ENCODE assay signal across 7 cellular contexts in genomic region chr10:80464557-80465466, GRCh38. TPM values are rescaled to one million over a fixed set of nuclear protein-coding genes. Genes with fewer than 3 reads are reported as not detected.
DNase-seq lines count a peak whose midpoint lies in the region; ATAC-seq, FAIRE-seq and TF ChIP-seq lines count a peak whose summit lies in the region.

No MANE protein-coding gene starts in this region.

- H3K18ac ChIP-seq in H1 (ENCODE audit: extremely low read depth, low read length), result peak overlapping the region; percentile 79

- WGBS in H1 (ENCODE audit: extremely low coverage in 1 of 2, insufficient coverage in 1 of 2, insufficient read length in 1 of 2, insufficient replicate concordance in 2 of 2, low coverage in 1 of 2, low lambda C conversion rate in 2 of 2, missing lambda C conversion rate in 1 of 2), 2 experiments, result 13% methylated on average over 15 of the region's 15 CpGs; no CpG with 5 or more reads in 1 of the 2 experiments

- CTCF ChIA-PET in HCT116 (lab: Charles Lee), result interaction anchor here (2.5 kb wide), 1 partner anchor 41 kb away, joined by 11 read pairs; no protein-coding TSS in a partner anchor
- CTCF ChIA-PET in Panc1 (lab: Charles Lee), result interaction anchor here (0.6 kb wide), 1 partner anchor 20 kb away, joined by 3 read pairs; no protein-coding TSS in a partner anchor
- CTCF ChIA-PET in H1 (lab: Charles Lee; ENCODE audit: partially characterized antibody), result interaction anchor here (0.8 to 38.4 kb wide), 7 partner anchors 2 to 197 kb away, joined by 3 to 1263 read pairs (median 4); partner anchors contain the start of gene TSPAN14

- no peak for FAIRE-seq in H1 (lab: Jason Lieb, UNC)

- in situ Hi-C loops in Panc1 (cut with HindIII; ENCODE audit: low pct_unique_long_range_greater_than_20kb, low sequenced_read_pairs), result no loop called here

- peak overlapping the region; percentile 59; the same call in 1 of the 2 replicates for H2AK5ac ChIP-seq in H1 (ENCODE audit: low read depth, low read length)

- H3K4me3 ChIP-seq in HCT116 (replicated peaks in 1 of 2; ENCODE audit: low read depth in 1 of 2, low read length in 2 of 2), result no peak overlapping the region
- H3K4me3 ChIP-seq in Panc1 (ENCODE audit: low read depth in 2 of 2, low read length in 2 of 2), result no peak overlapping the region
- H3K4me3 ChIP-seq in H1 (ENCODE audit: extremely low read depth in 1 of 4, insufficient read depth in 2 of 4, low read depth in 3 of 4, low read length in 4 of 4), result peak overlapping the region; percentile 10 to 55 (median 30); a peak in 6 of 8 replicates
- H3K4me3 ChIP-seq in muscle layer of colon (ENCODE audit: low read depth in 1 of 2, low read length in 2 of 2), result peak overlapping the region; percentile 7 to 18
- H3K4me3 ChIP-seq in vagina, result peak overlapping the region; percentile 3 to 4

- H3K4me1 ChIP-seq in HCT116 (ENCODE audit: control insufficient read depth in 1 of 2, insufficient read depth in 2 of 2, low read length in 2 of 2), result peaks cover 71 to 94% of the 10 kb centered on the region in 2 experiments
- peaks cover 25% of the 10 kb centered on the region for H3K4me1 ChIP-seq in Panc1 (ENCODE audit: control insufficient read depth, insufficient read depth, low read length)
- H3K4me1 ChIP-seq in H1 (replicated peaks in 1 of 4; ENCODE audit: control insufficient read depth in 3 of 4, insufficient read depth in 4 of 4, low read length in 3 of 4), result peaks cover 43 to 62% (median 55%) of the 10 kb centered on the region in 4 experiments
- peaks cover 73% of the 10 kb centered on the region for H3K4me1 ChIP-seq in muscle layer of colon (ENCODE audit: insufficient read depth, low read length)
- peaks cover 100% of the 10 kb centered on the region for H3K4me1 ChIP-seq in vagina

- peak overlapping the region; percentile 21; the same call in 1 of the 2 replicates for H2BK15ac ChIP-seq in H1 (ENCODE audit: low read length)

- peak overlapping the region; percentile 6; the same call in 1 of the 2 replicates for H3K4me2 ChIP-seq in HCT116 (ENCODE audit: low read length)
- H3K4me2 ChIP-seq in H1 (ENCODE audit: insufficient read depth in 1 of 2, low read depth in 2 of 2, low read length in 2 of 2), result peak overlapping the region; percentile 80

- ATAC-seq in HCT116 (no peak), Panc1 (peak; percentile 38; the same call in 1 of the 2 replicates), HG03571 (IDR thresholded peaks at IDR 0.05; ENCODE audit: unreplicated experiment) (no peak)

- H2BK12ac ChIP-seq in H1 (ENCODE audit: low read depth, low read length), result peak overlapping the region; percentile 40

- H3K23me2 ChIP-seq in H1 (ENCODE audit: low read depth, low read length), result 0 out of 2 replicates have a peak, but pooled peaks cover 4% of the 10 kb centered on the region

- no peak for TF ChIP-seq EP300 in H1 (IDR thresholded peaks at IDR 0.05; ENCODE audit: borderline replicate concordance in 1 of 2, low read depth in 2 of 2, low read length in 2 of 2)

- intact Hi-C loops in HCT116 (cut with micrococcal nuclease) (no loop called here), Panc1 (cut with micrococcal nuclease; ENCODE audit: unreplicated experiment) (no loop called here), vagina (cut with DNase I) (loop anchor here (5.0 kb wide), 1 partner anchor 32 kb away; no protein-coding TSS in a partner anchor)

- H3K9me3 ChIP-seq in HCT116 (ENCODE audit: control insufficient read depth in 1 of 2, insufficient read depth in 1 of 2, low read depth in 1 of 2, low read length in 2 of 2) (no peaks in the 10 kb centered on the region), Panc1 (ENCODE audit: control insufficient read depth, insufficient read depth, low read depth, low read length) (no peaks in the 10 kb centered on the region), H1 (ENCODE audit: insufficient read depth in 2 of 2, low read depth in 1 of 2, low read length in 1 of 2) (no peaks in the 10 kb centered on the region), muscle layer of colon (ENCODE audit: low read length) (no peaks in the 10 kb centered on the region), vagina (no peaks in the 10 kb centered on the region)

- H3K9me2 ChIP-seq in HCT116 (ENCODE audit: insufficient read depth), result no peaks in the 10 kb centered on the region

- H2BK5ac ChIP-seq in H1 (ENCODE audit: low read depth, low read length), result peak overlapping the region; percentile 83; the same call in 1 of the 2 replicates

- peak overlapping the region; percentile 12 for H3K56ac ChIP-seq in H1 (replicated peaks; ENCODE audit: insufficient read length, low read depth, low read length)

- H3K27me3 ChIP-seq in HCT116 (ENCODE audit: insufficient read depth, low read length) (no peaks in the 10 kb centered on the region), Panc1 (ENCODE audit: control insufficient read depth, insufficient read depth, low read length) (no peaks in the 10 kb centered on the region), H1 (replicated peaks in 1 of 4; ENCODE audit: control insufficient read depth in 3 of 4, extremely low read depth in 1 of 4, insufficient read depth in 3 of 4, low read length in 3 of 4) (peaks cover 0 to 13% (median 6%) of the 10 kb centered on the region in 4 experiments; a peak in 4 of 7 replicates), muscle layer of colon (ENCODE audit: control insufficient read depth in 1 of 2, insufficient read depth in 2 of 2, low read length in 2 of 2) (no peaks in the 10 kb centered on the region), vagina (no peaks in the 10 kb centered on the region)

- H3K9ac ChIP-seq in HCT116 (ENCODE audit: low read length) (no peak overlapping the region), H1 (replicated peaks in 1 of 4; ENCODE audit: extremely low read depth in 1 of 4, low read depth in 3 of 4, low read length in 3 of 4) (peak overlapping the region in 3 of 4 experiments; percentile 23 to 67 (median 67); a peak in 6 of 7 replicates), muscle layer of colon (ENCODE audit: low read length) (no peak overlapping the region)

- no peaks in the 10 kb centered on the region for H3K36me3 ChIP-seq in HCT116 (ENCODE audit: control insufficient read depth in 1 of 2, insufficient read depth in 2 of 2, low read length in 2 of 2)
- H3K36me3 ChIP-seq in Panc1 (ENCODE audit: control insufficient read depth, insufficient read depth, low read length), result no peaks in the 10 kb centered on the region
- H3K36me3 ChIP-seq in H1 (ENCODE audit: control insufficient read depth in 2 of 4, insufficient read depth in 4 of 4, low read length in 3 of 4), result peaks cover 0 to 3% (median 0%) of the 10 kb centered on the region in 4 experiments; a peak in 2 of 8 replicates
- H3K36me3 ChIP-seq in muscle layer of colon (ENCODE audit: insufficient read depth, low read length), result no peaks in the 10 kb centered on the region
- H3K36me3 ChIP-seq in vagina, result no peaks in the 10 kb centered on the region

- H3K23ac ChIP-seq in H1 (ENCODE audit: insufficient read length), result no peak overlapping the region

- RAD21 ChIA-PET in HCT116 (lab: Charles Lee; ENCODE audit: low non-redundant PET in 1 of 2, low total read pairs in 2 of 2, uncharacterized antibody in 2 of 2, unreplicated experiment in 2 of 2), result interaction anchor here (0.6 to 1.3 kb wide), 2 partner anchors 19 kb away, joined by 3 to 4 read pairs; no protein-coding TSS in a partner anchor

- peaks cover 3% of the 10 kb centered on the region; the same call in 1 of the 2 replicates for H4K20me1 ChIP-seq in HCT116 (ENCODE audit: insufficient read depth)
- H4K20me1 ChIP-seq in H1 (replicated peaks in 1 of 2; ENCODE audit: control insufficient read depth in 1 of 2, insufficient read depth in 2 of 2, low read length in 2 of 2), result peaks cover 16 to 26% of the 10 kb centered on the region in 2 experiments

- BruUV-seq in HCT116 (replicated peaks; lab: Mats Ljungman, UMichigan) (no TSS peak), Panc1 (replicated peaks; lab: Mats Ljungman, UMichigan) (no TSS peak)

- peak overlapping the region; percentile 88 for H4K91ac ChIP-seq in H1 (replicated peaks; ENCODE audit: insufficient read length, low read length)

- POLR2A ChIA-PET in HCT116 (lab: Charles Lee), result no interaction called here
- POLR2A ChIA-PET in Panc1 (lab: Charles Lee), result interaction anchor here (0.6 kb wide), 1 partner anchor 37 kb away, joined by 11 read pairs; no protein-coding TSS in a partner anchor
- POLR2A ChIA-PET in H1 (lab: Charles Lee; ENCODE audit: partially characterized antibody), result interaction anchor here (0.5 to 3.4 kb wide), 12 partner anchors 10 to 122 kb away, joined by 3 to 18 read pairs (median 3); partner anchors contain the start of genes DYDC1 and DYDC2

- H2BK120ac ChIP-seq in H1 (replicated peaks; ENCODE audit: low read depth, low read length), result peak overlapping the region; percentile 71

- peak overlapping the region; percentile 47 for H3K4ac ChIP-seq in H1 (replicated peaks; ENCODE audit: insufficient read length, low read depth, low read length)

- H2AFZ ChIP-seq in HCT116 (ENCODE audit: low read depth, low read length, poor library complexity, severe bottlenecking), result no peak overlapping the region
- H2AFZ ChIP-seq in H1 (ENCODE audit: low read length), result no peak overlapping the region

- H2BK20ac ChIP-seq in H1 (ENCODE audit: low read length), result no peak overlapping the region

- H4K5ac ChIP-seq in H1 (ENCODE audit: insufficient read length, low read depth, low read length), result peak overlapping the region; percentile 93

- DNase-seq in HCT116 (ENCODE audit: low read depth, low spot score) (no peak), Panc1 (ENCODE audit: low read depth, low spot score) (no peak), H1 (ENCODE audit: low read depth in 1 of 2, low spot score in 2 of 2) (peak in 1 of 2 experiments; percentile 68), vagina (ENCODE audit: extremely low spot score in 2 of 2) (no peak), Kasumi-1 (lab: John Stamatoyannopoulos, UW) (no peak)

- peaks cover 100% of the 10 kb centered on the region for H3K79me2 ChIP-seq in HCT116 (ENCODE audit: insufficient read depth, low read length)
- peaks cover 0 to 90% of the 10 kb centered on the region in 2 experiments; a peak in 3 of 4 replicates for H3K79me2 ChIP-seq in H1 (ENCODE audit: control insufficient read depth in 1 of 2, insufficient read depth in 2 of 2, low read length in 2 of 2)

- peak overlapping the region; percentile 16 for H4K8ac ChIP-seq in H1 (ENCODE audit: extremely low read depth, insufficient read depth, low read length)

- no peak overlapping the region; the same call in 1 of the 2 replicates for H3K27ac ChIP-seq in HCT116 (ENCODE audit: low read depth, low read length)
- H3K27ac ChIP-seq in Panc1 (ENCODE audit: low read length), result no peak overlapping the region
- peak overlapping the region; percentile 91 for H3K27ac ChIP-seq in H1 (ENCODE audit: low read depth, low read length)
- peak overlapping the region; percentile 52 for H3K27ac ChIP-seq in muscle layer of colon (ENCODE audit: low read depth, low read length)
- H3K27ac ChIP-seq in vagina, result peak overlapping the region; percentile 89

- no peak overlapping the region for H3K14ac ChIP-seq in H1 (ENCODE audit: insufficient read length)

- peaks cover 24% of the 10 kb centered on the region for H3K79me1 ChIP-seq in H1 (ENCODE audit: low read depth, low read length)

- TF ChIP-seq CTCF in HCT116 (IDR thresholded peaks at IDR 0.05 in 2 of 3, conservative IDR thresholded peaks at IDR 0.05 in 1 of 3; ENCODE audit: borderline replicate concordance in 1 of 3, insufficient read depth in 1 of 3, low read depth in 2 of 3, low read length in 2 of 3) (no peak), Panc1 (IDR thresholded peaks at IDR 0.05) (no peak), H1 (IDR thresholded peaks at IDR 0.05; ENCODE audit: control extremely low read depth in 1 of 3, insufficient read depth in 1 of 3, low read depth in 1 of 3, low read length in 3 of 3) (no peak), vagina (IDR thresholded peaks at IDR 0.05) (no peak)

- TF ChIP-seq POLR2A in HCT116 (IDR thresholded peaks at IDR 0.05; ENCODE audit: borderline replicate concordance, extremely low read depth, insufficient read depth, insufficient read length), result no peak
- peak in 1 of 2 experiments; percentile 75; a peak in 2 of 3 replicates for TF ChIP-seq POLR2A in H1 (IDR thresholded peaks at IDR 0.05; ENCODE audit: control extremely low read depth in 1 of 2, low read depth in 2 of 2, low read length in 2 of 2)
- no peak for TF ChIP-seq POLR2A in vagina (IDR thresholded peaks at IDR 0.05)

- TF ChIP-seq RAD21 in HCT116 (IDR thresholded peaks at IDR 0.05; ENCODE audit: low read depth), result no peak
- TF ChIP-seq RAD21 in H1 (IDR thresholded peaks at IDR 0.05 in 1 of 2, conservative IDR thresholded peaks at IDR 0.05 in 1 of 2; ENCODE audit: low read depth in 2 of 2, low read length in 2 of 2), result no peak

RNA-seq across cellular contexts. Expression of gene TSPAN14, which starts 10.7 kb away (rescaled TPM):
- total RNA-seq in HCT116 (2021; ENCODE audit: unreplicated experiment) (86.8 TPM), Panc1 (2021; ENCODE audit: unreplicated experiment) (39.0 TPM), vagina (98.0 TPM)
- 61.9 and 66.2 TPM in 2 replicates for polyA plus RNA-seq in HCT116 (2012)
- 48.4 TPM for polyA plus RNA-seq in Panc1 (2012; ENCODE audit: insufficient read length)
- total RNA-seq in H1 (2021; fragmentation: NEBNext Ultra II Directional; extraction: Animal tissue kit (Norgen Biotek cat#: 25700)), result 57.8 and 57.9 TPM in 2 replicates
- 47.4 and 54.7 TPM in 2 replicates for polyA plus RNA-seq in H1 (2011; rRNA removed)
- polyA plus RNA-seq in H1 (2011; cell fraction: cytosol; rRNA removed), result 38.1 TPM
- polyA plus RNA-seq in H1 (2011; cell fraction: nucleus; rRNA removed), result 50.9 TPM
- polyA plus RNA-seq in H1 (2012, experiment 1 of 2), result 43.5 to 60.8 TPM (median 54.3 TPM) in 4 replicates
- polyA plus RNA-seq in H1 (2012, experiment 2 of 2), result 45.7 TPM
- 39.1 TPM for polyA plus RNA-seq in H1 (2013, experiment 1 of 2)
- polyA plus RNA-seq in H1 (2013, experiment 2 of 2), result 41.9 TPM
- 35.5 and 41.7 TPM in 2 replicates for polyA minus RNA-seq in H1 (2011; rRNA and poly(A)+ RNA removed)
- 29.9 TPM for polyA minus RNA-seq in H1 (2011; cell fraction: cytosol; rRNA and poly(A)+ RNA removed)
- 26.0 TPM for polyA minus RNA-seq in H1 (2011; cell fraction: nucleus; rRNA and poly(A)+ RNA removed)

RNA-seq across cellular contexts. Expression of gene PRXL2A, which starts 56.5 kb away (rescaled TPM):
- total RNA-seq in HCT116 (2021; ENCODE audit: unreplicated experiment), result 4.9 TPM
- 1.1 and 1.4 TPM in 2 replicates for polyA plus RNA-seq in HCT116 (2012)
- 89.0 TPM for total RNA-seq in Panc1 (2021; ENCODE audit: unreplicated experiment)
- 57.3 TPM for polyA plus RNA-seq in Panc1 (2012; ENCODE audit: insufficient read length)
- 58.3 and 60.1 TPM in 2 replicates for total RNA-seq in H1 (2021; fragmentation: NEBNext Ultra II Directional; extraction: Animal tissue kit (Norgen Biotek cat#: 25700))
- 9.7 and 13.4 TPM in 2 replicates for polyA plus RNA-seq in H1 (2011; rRNA removed)
- 24.7 TPM for polyA plus RNA-seq in H1 (2011; cell fraction: cytosol; rRNA removed)
- polyA plus RNA-seq in H1 (2011; cell fraction: nucleus; rRNA removed), result 12.5 TPM
- polyA plus RNA-seq in H1 (2012, experiment 1 of 2), result 36.0 to 47.0 TPM (median 41.3 TPM) in 4 replicates
- 12.7 TPM for polyA plus RNA-seq in H1 (2012, experiment 2 of 2)
- 48.4 TPM for polyA plus RNA-seq in H1 (2013, experiment 1 of 2)
- 52.5 TPM for polyA plus RNA-seq in H1 (2013, experiment 2 of 2)
- 10.4 and 12.3 TPM in 2 replicates for polyA minus RNA-seq in H1 (2011; rRNA and poly(A)+ RNA removed)
- 9.0 TPM for polyA minus RNA-seq in H1 (2011; cell fraction: cytosol; rRNA and poly(A)+ RNA removed)
- 12.0 TPM for polyA minus RNA-seq in H1 (2011; cell fraction: nucleus; rRNA and poly(A)+ RNA removed)
- 62.4 TPM for total RNA-seq in vagina

Comparison
In these comparisons a context has a peak if more than half of its experiments do, and no peak if none do; other contexts are left out.
1. H3K27ac ChIP-seq: peak in H1 (single experiment), muscle layer of colon (single experiment) and vagina (single experiment); none in HCT116 (single experiment) and Panc1 (single experiment).
2. H3K4me3 ChIP-seq: peak in H1 (4 of 4), muscle layer of colon (2 of 2) and vagina (2 of 2); none in HCT116 (0 of 2) and Panc1 (0 of 2).
3. H3K9ac ChIP-seq: peak in H1 (3 of 4); none in HCT116 (single experiment) and muscle layer of colon (single experiment).
4. RNA of gene PRXL2A, which starts 56.5 kb away (total RNA-seq): 89.0 TPM in Panc1 (single experiment), 62.4 TPM in vagina (single experiment) and 58.3 to 60.1 TPM in H1; 4.9 TPM in HCT116 (single experiment); every median in the first group is over 10 times any median in the second.
5. Of the 16 proteins assayed by ChIP-seq in both H1 and HCT116: peak only in H1: EGR1, POLR2AphosphoS5, SP1 and YY1; only in HCT116: none; in both: none; in neither: 10; mixed calls (peak in some experiments, not most) for 2.